ENCODE assay signal across 8 cellular contexts in genomic region chr1:171801395-171801990, GRCh38. TPM values are rescaled to one million over a fixed set of nuclear protein-coding genes. Genes with fewer than 3 reads are reported as not detected.
DNase-seq lines count a peak whose midpoint lies in the region; ATAC-seq and TF ChIP-seq lines count a peak whose summit lies in the region.

No MANE protein-coding gene starts in this region.

- H3K27ac ChIP-seq in prostate gland, result no peak overlapping the region

- no peaks in the 10 kb centered on the region for H3K4me1 ChIP-seq in prostate gland (replicated peaks)

- intact Hi-C loops in activated CD8-positive, alpha-beta T cell treated with anti-CD3 and anti-CD28 coated beads for 36 hours (cut with micrococcal nuclease), result loop anchor here (2.0 kb wide), 1 partner anchor 183 kb away; no protein-coding TSS in a partner anchor
- intact Hi-C loops in prostate gland (cut with DNase I), result loop anchor here (2.0 to 10.0 kb wide), 2 partner anchors 183 to 643 kb away; partner anchors contain the start of gene PIGC

- TF ChIP-seq CTCF in activated CD8-positive, alpha-beta T cell treated with anti-CD3 and anti-CD28 coated beads for 36 hours (IDR thresholded peaks at IDR 0.05), result peak; percentile 68
- TF ChIP-seq CTCF in prostate gland (IDR thresholded peaks at IDR 0.05), result peak; percentile 33 to 70 (median 62)

- H3K27me3 Mint-ChIP-seq in activated CD8-positive, alpha-beta T cell treated with anti-CD3 and anti-CD28 coated beads for 36 hours, result no peaks in the 10 kb centered on the region
- no peaks in the 10 kb centered on the region for H3K27me3 Mint-ChIP-seq in activated CD8-positive, alpha-beta T cell treated with anti-CD3 and anti-CD28 coated beads, Interleukin-2, amount 10 ng/mL, durations not matched to agents 7 days and 5 days (ENCODE audit: low read depth)
- no peaks in the 10 kb centered on the region for H3K27me3 Mint-ChIP-seq in T-helper 17 cell

- H3K9me3 ChIP-seq in T-helper 17 cell (ENCODE audit: control insufficient read depth, low read length, poor library complexity, severe bottlenecking) (no peaks in the 10 kb centered on the region), prostate gland (no peaks in the 10 kb centered on the region)

- H3K4me1 Mint-ChIP-seq in activated CD8-positive, alpha-beta T cell treated with anti-CD3 and anti-CD28 coated beads for 36 hours (ENCODE audit: low read depth), result peaks cover 4% of the 10 kb centered on the region
- H3K4me1 Mint-ChIP-seq in activated CD8-positive, alpha-beta T cell treated with anti-CD3 and anti-CD28 coated beads, Interleukin-2, amount 10 ng/mL, durations not matched to agents 7 days and 5 days (ENCODE audit: low read depth), result peaks cover 6% of the 10 kb centered on the region
- H3K4me1 Mint-ChIP-seq in T-helper 17 cell, result peaks cover 20% of the 10 kb centered on the region

- no peak overlapping the region for H3K4me3 ChIP-seq in prostate gland

- 7% methylated on average over 3 of the region's 3 CpGs for WGBS in prostate gland

- peak; percentile 14 for DNase-seq in activated CD8-positive, alpha-beta T cell treated with anti-CD3 and anti-CD28 coated beads for 36 hours
- no peak for DNase-seq in activated CD8-positive, alpha-beta T cell treated with anti-CD3 and anti-CD28 coated beads, Interleukin-2, amount 10 ng/mL, durations not matched to agents 7 days and 5 days
- DNase-seq in NCI-H1092 (lab: John Stamatoyannopoulos, UW) (peak; percentile 39), T-helper 17 cell (no peak), germinal center (ENCODE audit: low spot score) (peak; percentile 38), prostate gland (ENCODE audit: low spot score) (peak; percentile 15)
- DNase-seq in stimulated activated naive CD4-positive, alpha-beta T cell treated with Interleukin-2 at 50 U/mL for 16 hours (lab: John Stamatoyannopoulos, UW), result no peak

- no peak for TF ChIP-seq POLR2A in prostate gland (IDR thresholded peaks at IDR 0.05)

- H3K9me3 Mint-ChIP-seq in activated CD8-positive, alpha-beta T cell treated with anti-CD3 and anti-CD28 coated beads for 36 hours, result no peaks in the 10 kb centered on the region
- H3K9me3 Mint-ChIP-seq in activated CD8-positive, alpha-beta T cell treated with anti-CD3 and anti-CD28 coated beads, Interleukin-2, amount 10 ng/mL, durations not matched to agents 7 days and 5 days (ENCODE audit: insufficient read depth), result no peaks in the 10 kb centered on the region

- POLR2A ChIA-PET in activated CD8-positive, alpha-beta T cell treated with anti-CD3 and anti-CD28 coated beads for 36 hours (lab: Charles Lee), result interaction anchor here (1.1 kb wide), 1 partner anchor 20 kb away, joined by 3 read pairs; the partner anchor contains the start of gene METTL13
- POLR2A ChIA-PET in activated CD8-positive, alpha-beta T cell treated with anti-CD3 and anti-CD28 coated beads, Interleukin-2, amount 10 ng/mL, durations not matched to agents 7 days and 5 days (lab: Charles Lee), result interaction anchor here (1.4 kb wide), 1 partner anchor 60 kb away, joined by 4 read pairs; the partner anchor contains the start of gene VAMP4

- CTCF ChIA-PET in activated CD8-positive, alpha-beta T cell treated with anti-CD3 and anti-CD28 coated beads for 36 hours (lab: Charles Lee), result interaction anchor here (0.6 to 6.4 kb wide), 41 partner anchors 9 to 643 kb away, joined by 3 to 137 read pairs (median 4); partner anchors contain the start of genes DNM3, METTL13 and MYOCOS
- CTCF ChIA-PET in activated CD8-positive, alpha-beta T cell treated with anti-CD3 and anti-CD28 coated beads, Interleukin-2, amount 10 ng/mL, durations not matched to agents 7 days and 5 days (lab: Charles Lee), result interaction anchor here (0.6 to 6.8 kb wide), 36 partner anchors 8 to 628 kb away, joined by 3 to 142 read pairs (median 4); partner anchors contain the start of genes DNM3 and METTL13

- ATAC-seq in activated CD8-positive, alpha-beta T cell treated with anti-CD3 and anti-CD28 coated beads for 36 hours, result peak; percentile 55
- ATAC-seq in activated CD8-positive, alpha-beta T cell treated with anti-CD3 and anti-CD28 coated beads, Interleukin-2, amount 10 ng/mL, durations not matched to agents 7 days and 5 days, result no peak
- ATAC-seq in T-helper 17 cell, result peak; percentile 42
- no peak for ATAC-seq in GM18873 (IDR thresholded peaks at IDR 0.05; ENCODE audit: low FRiP score, unreplicated experiment)

- H3K27ac Mint-ChIP-seq in activated CD8-positive, alpha-beta T cell treated with anti-CD3 and anti-CD28 coated beads for 36 hours, result no peak overlapping the region
- H3K27ac Mint-ChIP-seq in activated CD8-positive, alpha-beta T cell treated with anti-CD3 and anti-CD28 coated beads, Interleukin-2, amount 10 ng/mL, durations not matched to agents 7 days and 5 days, result no peak overlapping the region
- no peak overlapping the region for H3K27ac Mint-ChIP-seq in T-helper 17 cell

- H3K4me3 Mint-ChIP-seq in activated CD8-positive, alpha-beta T cell treated with anti-CD3 and anti-CD28 coated beads for 36 hours, result no peak overlapping the region
- no peak overlapping the region for H3K4me3 Mint-ChIP-seq in activated CD8-positive, alpha-beta T cell treated with anti-CD3 and anti-CD28 coated beads, Interleukin-2, amount 10 ng/mL, durations not matched to agents 7 days and 5 days
- H3K4me3 Mint-ChIP-seq in T-helper 17 cell, result no peak overlapping the region

- peaks cover 14% of the 10 kb centered on the region for H3K36me3 Mint-ChIP-seq in activated CD8-positive, alpha-beta T cell treated with anti-CD3 and anti-CD28 coated beads for 36 hours (ENCODE audit: low read depth)
- peaks cover 18% of the 10 kb centered on the region for H3K36me3 Mint-ChIP-seq in activated CD8-positive, alpha-beta T cell treated with anti-CD3 and anti-CD28 coated beads, Interleukin-2, amount 10 ng/mL, durations not matched to agents 7 days and 5 days (ENCODE audit: low read depth)
- peaks cover 8% of the 10 kb centered on the region for H3K36me3 Mint-ChIP-seq in T-helper 17 cell (ENCODE audit: low read depth)

- H3K27me3 ChIP-seq in prostate gland (replicated peaks; ENCODE audit: insufficient read depth), result no peaks in the 10 kb centered on the region

- H3K36me3 ChIP-seq in prostate gland, result no peaks in the 10 kb centered on the region

RNA-seq across cellular contexts. Expression of gene METTL13, which starts 20.0 kb away (rescaled TPM):
- 10 to 100 TPM; 44.6 to 46.6 TPM for total RNA-seq in activated CD8-positive, alpha-beta T cell treated with anti-CD3 and anti-CD28 coated beads for 36 hours
- 10 to 100 TPM; 38.5 to 44.5 TPM for total RNA-seq in activated CD8-positive, alpha-beta T cell treated with anti-CD3 and anti-CD28 coated beads, Interleukin-2, amount 10 ng/mL, durations not matched to agents 7 days and 5 days
- total RNA-seq in T-helper 17 cell (10 to 100 TPM; 13.0 to 13.4 TPM), prostate gland (10 to 100 TPM; 25.5 to 49.8 TPM)

RNA-seq across cellular contexts. Expression of gene DNM3, which starts 39.8 kb away (rescaled TPM):
- total RNA-seq in activated CD8-positive, alpha-beta T cell treated with anti-CD3 and anti-CD28 coated beads for 36 hours, result 1 to 10 TPM in 1 of 2 experiments, under 1 TPM in 1; 0.58 to 1.1 TPM
- 1 to 10 TPM; 1.5 to 1.6 TPM for total RNA-seq in activated CD8-positive, alpha-beta T cell treated with anti-CD3 and anti-CD28 coated beads, Interleukin-2, amount 10 ng/mL, durations not matched to agents 7 days and 5 days
- 10 to 100 TPM in 1 of 2 donors, 1 to 10 TPM in 1; 3.2 to 22.5 TPM for total RNA-seq in T-helper 17 cell
- total RNA-seq in prostate gland, result 1 to 10 TPM; 2.3 to 5.3 TPM

RNA-seq across cellular contexts. Expression of gene VAMP4, which starts 59.6 kb away (rescaled TPM):
- 1 to 10 TPM; 6.1 to 6.2 TPM for total RNA-seq in activated CD8-positive, alpha-beta T cell treated with anti-CD3 and anti-CD28 coated beads for 36 hours
- total RNA-seq in activated CD8-positive, alpha-beta T cell treated with anti-CD3 and anti-CD28 coated beads, Interleukin-2, amount 10 ng/mL, durations not matched to agents 7 days and 5 days, result 10 to 100 TPM; 12.2 to 13.0 TPM
- 10 to 100 TPM; 19.7 to 21.6 TPM for total RNA-seq in T-helper 17 cell
- 10 to 100 TPM in 1 of 2 donors, 1 to 10 TPM in 1; 8.2 to 17.2 TPM for total RNA-seq in prostate gland

Comparison
In these comparisons a context has a peak if more than half of its experiments do, and no peak if none do; other contexts are left out.
1. ATAC-seq: peak in activated CD8-positive, alpha-beta T cell treated with anti-CD3 and anti-CD28 coated beads for 36 hours (single experiment) and T-helper 17 cell (single experiment); none in activated CD8-positive, alpha-beta T cell treated with anti-CD3 and anti-CD28 coated beads, Interleukin-2, amount 10 ng/mL, durations not matched to agents 7 days and 5 days (single experiment) and GM18873 (single experiment).
2. DNase-seq: peak in activated CD8-positive, alpha-beta T cell treated with anti-CD3 and anti-CD28 coated beads for 36 hours (single experiment), NCI-H1092 (single experiment), germinal center (single experiment) and prostate gland (single experiment); none in activated CD8-positive, alpha-beta T cell treated with anti-CD3 and anti-CD28 coated beads, Interleukin-2, amount 10 ng/mL, durations not matched to agents 7 days and 5 days (single experiment), T-helper 17 cell (0 of 3) and stimulated activated naive CD4-positive, alpha-beta T cell treated with Interleukin-2 at 50 U/mL for 16 hours (single experiment).